Comparison of ENCODE assay signal across 8 cellular contexts in the genomic region with DNA sequence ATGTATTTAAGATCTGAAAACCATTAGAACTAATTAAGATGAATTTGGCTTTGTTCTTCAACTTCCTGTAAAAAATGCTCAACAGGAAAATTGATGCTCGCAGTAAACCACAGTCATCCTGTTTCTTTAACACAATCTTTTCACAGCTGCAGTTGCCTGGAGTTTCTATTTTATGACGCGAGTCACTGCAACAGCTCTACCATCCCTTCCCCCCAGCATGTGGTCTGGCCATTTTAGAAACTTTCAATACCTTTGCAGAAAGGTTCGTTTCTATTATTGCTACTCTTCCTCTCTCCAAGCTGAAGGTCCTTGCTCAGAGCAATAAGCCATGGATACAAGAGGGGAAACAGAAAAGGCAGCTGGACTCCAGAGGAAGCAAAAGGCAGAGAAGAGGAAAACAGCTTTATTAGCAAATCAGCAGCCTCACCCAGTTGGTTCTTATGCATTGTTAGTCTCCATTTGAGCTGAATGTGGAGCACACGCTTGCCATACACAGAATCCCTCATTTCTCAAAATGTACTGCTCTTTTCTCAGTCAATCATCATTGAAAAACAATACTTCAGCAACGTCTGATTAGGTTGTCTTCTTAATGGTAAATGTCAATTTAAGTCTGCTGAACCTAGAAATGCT. TPM values are rescaled to one million over a fixed set of nuclear protein-coding genes. Genes with fewer than 3 reads are reported as not detected.
DNase-seq lines count a peak whose midpoint lies in the region; ATAC-seq and TF ChIP-seq lines count a peak whose summit lies in the region.

No MANE protein-coding gene starts in this region.

- CTCF ChIA-PET in activated B cell treated with CpG ODN at 0.5 μM for 24 hours (lab: Charles Lee): interaction anchor here (0.9 to 8.5 kb wide), 10 partner anchors 8 to 131 kb away, joined by 3 to 69 read pairs (median 6); no protein-coding TSS in a partner anchor

- POLR2A ChIA-PET in activated B cell treated with CpG ODN at 0.5 μM for 24 hours (lab: Charles Lee): interaction anchor here (0.6 to 12.2 kb wide), 19 partner anchors 9 to 630 kb away, joined by 3 to 301 read pairs (median 4); a partner anchor contains a TSS

- H3K36me3 ChIP-seq in muscle layer of duodenum (ENCODE audit: control insufficient read depth in 1 of 2, insufficient read depth in 2 of 2, low read length in 2 of 2): peaks cover 0 to 5% of the 10 kb centered on the region in 2 donors

- DNase-seq in ELR (ENCODE audit: low read depth): peak; percentile 69
- peak; percentile 95 for DNase-seq in KBM-7
- no peak for DNase-seq in activated B cell treated with CpG ODN at 0.5 μM for 24 hours
- DNase-seq in dorsolateral prefrontal cortex: no peak
- no peak for DNase-seq in ecto neural progenitor cell (ENCODE audit: low spot score)

- no peaks in the 10 kb centered on the region for H3K9me3 ChIP-seq in muscle layer of duodenum (ENCODE audit: control insufficient read depth in 1 of 2, low read length in 2 of 2)

- in situ Hi-C loops in KBM-7 (cut with MboI; ENCODE audit: low pct_unique_long_range_greater_than_20kb, low sequenced_read_pairs): loop anchor here (25.0 kb wide), 1 partner anchor 94 kb away; no protein-coding TSS in a partner anchor

- peak; percentile 60 for ATAC-seq in GM21529 (IDR thresholded peaks at IDR 0.05; ENCODE audit: unreplicated experiment)
- ATAC-seq in activated B cell treated with CpG ODN at 0.5 μM for 24 hours (ENCODE audit: low read depth): peak; percentile 65

- intact Hi-C loops in activated B cell treated with CpG ODN at 0.5 μM for 24 hours (cut with micrococcal nuclease) (loop anchor here (1.0 to 2.0 kb wide), 3 partner anchors 10 to 15 kb away; no protein-coding TSS in a partner anchor), dorsolateral prefrontal cortex (cut with DNase I) (no loop called here)

- H3K36me3 Mint-ChIP-seq in activated B cell treated with CpG ODN at 0.5 μM for 24 hours (ENCODE audit: low read depth): peaks cover 59% of the 10 kb centered on the region

- H3K9me3 Mint-ChIP-seq in activated B cell treated with CpG ODN at 0.5 μM for 24 hours: no peaks in the 10 kb centered on the region

- H3K27me3 Mint-ChIP-seq in activated B cell treated with CpG ODN at 0.5 μM for 24 hours: no peaks in the 10 kb centered on the region

- peak overlapping the region; percentile 99 for H3K27ac Mint-ChIP-seq in activated B cell treated with CpG ODN at 0.5 μM for 24 hours

- TF ChIP-seq CTCF in activated B cell treated with CpG ODN at 0.5 μM for 24 hours (IDR thresholded peaks at IDR 0.05) (no peak), dorsolateral prefrontal cortex (IDR thresholded peaks at IDR 0.05 in 54 of 56, conservative IDR thresholded peaks at IDR 0.05 in 2 of 56; ENCODE audit: low read depth in 1 of 56, partially characterized antibody in 56 of 56) (no peak)

- H3K4me3 Mint-ChIP-seq in activated B cell treated with CpG ODN at 0.5 μM for 24 hours: peak overlapping the region; percentile 98

- H3K4me3 ChIP-seq in dorsolateral prefrontal cortex: peak overlapping the region in 54 of 59 donors; percentile 3 to 56 (median 35)
- H3K4me3 ChIP-seq in muscle layer of duodenum (ENCODE audit: low read depth in 1 of 2, low read length in 2 of 2): peak overlapping the region; percentile 3 to 38

- peak overlapping the region in 57 of 59 donors; percentile 9 to 84 (median 64) for H3K27ac ChIP-seq in dorsolateral prefrontal cortex
- peak overlapping the region; percentile 92 for H3K27ac ChIP-seq in muscle layer of duodenum (ENCODE audit: low read length)
- H3K27ac ChIP-seq in temporal lobe (ENCODE audit: low read depth, low read length): peak overlapping the region; percentile 23

- peaks cover 78% of the 10 kb centered on the region for H3K4me1 Mint-ChIP-seq in activated B cell treated with CpG ODN at 0.5 μM for 24 hours

- peaks cover 11 to 25% of the 10 kb centered on the region in 2 donors for H3K4me1 ChIP-seq in muscle layer of duodenum (ENCODE audit: control insufficient read depth in 1 of 2, insufficient read depth in 2 of 2, low read length in 2 of 2)

- H3K27me3 ChIP-seq in dorsolateral prefrontal cortex (no peaks in the 10 kb centered on the region), muscle layer of duodenum (ENCODE audit: low read depth, low read length) (no peaks in the 10 kb centered on the region)

RNA-seq across cellular contexts. Expression of a gene that starts 3.9 kb away (rescaled TPM):
- 293 TPM in 2 replicates for total RNA-seq in activated B cell treated with CpG ODN at 0.5 μM for 24 hours
- 100 to 1,000 TPM in 1 of 120 experiments, 10 to 100 TPM in 119; 15.8 to 100 (median 34.0) TPM for total RNA-seq in dorsolateral prefrontal cortex
- total RNA-seq in temporal lobe: 3.4 TPM

Comparison
In these comparisons a context has a peak if more than half of its experiments do, and no peak if none do; other contexts are left out.
1. DNase-seq: peak in ELR (single experiment) and KBM-7 (single experiment); none in activated B cell treated with CpG ODN at 0.5 μM for 24 hours (single experiment), dorsolateral prefrontal cortex (0 of 10) and ecto neural progenitor cell (single experiment).
2. H3K27ac ChIP-seq: peak in every context shown above with its lines; median percentile 92 in muscle layer of duodenum; 64 in dorsolateral prefrontal cortex; 23 in temporal lobe.